In the genomic region with DNA sequence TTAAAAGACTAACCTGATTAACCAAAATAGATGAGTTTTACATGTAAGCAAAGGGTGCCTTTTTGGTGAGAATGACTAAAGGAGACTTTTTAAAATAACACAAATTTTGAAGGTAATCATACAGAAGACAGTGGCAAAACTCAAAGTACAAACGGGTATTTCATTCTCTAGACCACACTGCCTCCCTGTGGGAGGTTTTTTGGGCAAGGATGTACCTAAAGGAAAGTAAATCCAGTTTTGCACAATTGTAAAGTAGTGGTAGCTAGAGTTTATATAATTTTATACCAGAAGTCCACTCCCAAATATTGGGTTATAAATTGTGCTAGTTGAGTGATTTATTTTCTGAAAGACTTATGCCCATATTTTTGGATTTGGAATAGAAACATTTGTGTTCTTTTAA, we compare ENCODE assay signal across 10 cellular contexts.
A peak's percentile ranks its signal among the peaks of the same experiment; 100 is the strongest.
DNase-seq lines count a peak whose midpoint lies in the region; ATAC-seq and TF ChIP-seq lines count a peak whose summit lies in the region.
"Had no signal": no experiment of that assay in that cellular context is flagged by ENCODE, and none has a peak within 500 bp of the region (broad histone marks: within the 10 kb centered on the region; RNA-seq: fewer than 3 reads in every experiment).

No MANE protein-coding gene starts in this region.

- DNase-seq in Daoy (ENCODE audit: low read depth), result peak; percentile 1
- DNase-seq in caudate nucleus (lab: John Stamatoyannopoulos, UW), result peak in 6 of 61 donors; percentile 0 to 26 (median 4)
- peak; percentile 47 for DNase-seq in neural progenitor cell (ENCODE audit: low spot score)
- no peak for DNase-seq in DMS79 (lab: John Stamatoyannopoulos, UW)
- DNase-seq in ovary, result no peak
- no peak for DNase-seq in NCI-H128 (lab: John Stamatoyannopoulos, UW; ENCODE audit: unreplicated experiment)
- DNase-seq: activated T-cell treated with anti-CD3 and anti-CD28 coated beads for 4 hours, naive B cell had no signal

- H3K9me3 Mint-ChIP-seq in neural progenitor cell, result peaks cover 10% of the 10 kb centered on the region

- H3K9ac ChIP-seq in Loucy (ENCODE audit: low read depth, low read length, poor library complexity, severe bottlenecking) (no peak overlapping the region), neural progenitor cell (no peak overlapping the region)

- H3K36me3 ChIP-seq in Loucy (ENCODE audit: insufficient read depth, low read length), result no peaks in the 10 kb centered on the region
- no peaks in the 10 kb centered on the region for H3K36me3 ChIP-seq in neural progenitor cell
- H3K36me3 ChIP-seq in ovary, result no peaks in the 10 kb centered on the region

- H3F3A ChIP-seq in Loucy (ENCODE audit: low read depth) (no peaks in the 10 kb centered on the region), neural progenitor cell (ENCODE audit: low read depth) (no peaks in the 10 kb centered on the region)

- no peak for ATAC-seq in GM18907 (IDR thresholded peaks at IDR 0.05; ENCODE audit: unreplicated experiment)

- intact Hi-C loops in ovary (cut with DNase I), result no loop called here

- H4K20me1 ChIP-seq in Loucy (ENCODE audit: insufficient read depth, low read length, poor library complexity, severe bottlenecking) (no peaks in the 10 kb centered on the region), neural progenitor cell (ENCODE audit: low read depth) (no peaks in the 10 kb centered on the region)

- peak overlapping the region; percentile 73 for H3K27ac ChIP-seq in caudate nucleus (ENCODE audit: low read depth, low read length)
- no peak overlapping the region for H3K27ac ChIP-seq in neural progenitor cell
- no peak overlapping the region for H3K27ac ChIP-seq in ovary

- H3K9me3 ChIP-seq in Loucy (ENCODE audit: insufficient read depth, low read depth, low read length) (no peaks in the 10 kb centered on the region), neural progenitor cell (ENCODE audit: low read depth) (no peaks in the 10 kb centered on the region), ovary (no peaks in the 10 kb centered on the region)

- H3K79me2 ChIP-seq in Loucy (ENCODE audit: insufficient read depth, low read length) (no peaks in the 10 kb centered on the region), neural progenitor cell (ENCODE audit: low read depth) (no peaks in the 10 kb centered on the region)

- no peaks in the 10 kb centered on the region for H3K9me2 ChIP-seq in Loucy (replicated peaks; ENCODE audit: low read depth, low read length)

- H3K27ac Mint-ChIP-seq in neural progenitor cell, result no peak overlapping the region
- H3K27ac Mint-ChIP-seq: naive B cell had no signal

- H3K4me3 ChIP-seq in Loucy (ENCODE audit: low read length, poor library complexity, severe bottlenecking), result no peak overlapping the region
- no peak overlapping the region for H3K4me3 ChIP-seq in neural progenitor cell
- H3K4me3 ChIP-seq in ovary, result no peak overlapping the region

- TF ChIP-seq CTCF in Loucy (conservative IDR thresholded peaks at IDR 0.05; ENCODE audit: low read length) (peak; percentile 73), neural progenitor cell (IDR thresholded peaks at IDR 0.05) (peak; percentile 67), ovary (IDR thresholded peaks at IDR 0.05) (no peak)

- H3K27me3 Mint-ChIP-seq in neural progenitor cell (ENCODE audit: insufficient read depth, low read depth), result no peaks in the 10 kb centered on the region

- H3K27me3 ChIP-seq in Loucy (ENCODE audit: insufficient read depth, low read length, poor library complexity, severe bottlenecking), result no peaks in the 10 kb centered on the region
- H3K27me3 ChIP-seq in neural progenitor cell, result no peaks in the 10 kb centered on the region
- no peaks in the 10 kb centered on the region for H3K27me3 ChIP-seq in ovary

- no peak overlapping the region for H3K4me2 ChIP-seq in Loucy (ENCODE audit: low read depth, low read length, poor library complexity, severe bottlenecking)
- H3K4me2 ChIP-seq in neural progenitor cell, result no peak overlapping the region

- H3K4me1 Mint-ChIP-seq in neural progenitor cell, result no peaks in the 10 kb centered on the region
- H3K4me1 Mint-ChIP-seq: naive B cell had no signal

- no peak for TF ChIP-seq POLR2A in ovary (IDR thresholded peaks at IDR 0.05)

- no peak overlapping the region for H3K4me3 Mint-ChIP-seq in neural progenitor cell
- H3K4me3 Mint-ChIP-seq: naive B cell had no signal

- H3K4me1 ChIP-seq in Loucy (ENCODE audit: insufficient read depth, low read length, poor library complexity, severe bottlenecking) (peaks cover 7% of the 10 kb centered on the region), neural progenitor cell (no peaks in the 10 kb centered on the region), ovary (ENCODE audit: insufficient read depth) (no peaks in the 10 kb centered on the region)

- WGBS in ovary, 3 donors, result 2 to 12% (median 5%) methylated on average over 1 of the region's 1 CpG

- no peaks in the 10 kb centered on the region for H3K36me3 Mint-ChIP-seq in neural progenitor cell
- H3K36me3 Mint-ChIP-seq: naive B cell had no signal

- H2AFZ ChIP-seq in Loucy (ENCODE audit: low read length) (no peak overlapping the region), neural progenitor cell (replicated peaks) (no peak overlapping the region)

- no peak for TF ChIP-seq EP300 in ovary (IDR thresholded peaks at IDR 0.05)

Comparison
In these comparisons a context has a peak if more than half of its experiments do, and no peak if none do; other contexts are left out.
1. DNase-seq: peak in Daoy (single experiment) and neural progenitor cell (single experiment); none in DMS79 (single experiment), ovary (0 of 5) and NCI-H128 (single experiment).
2. CTCF ChIP-seq: peak in Loucy (single experiment) and neural progenitor cell (single experiment); none in ovary (0 of 3).